Comparison of ENCODE assay signal across 15 cellular contexts in genomic region chr3:182954553-182954952, GRCh38. TPM values are rescaled to one million over a fixed set of nuclear protein-coding genes. Genes with fewer than 3 reads are reported as not detected.
DNase-seq lines count a peak whose midpoint lies in the region; ATAC-seq and TF ChIP-seq lines count a peak whose summit lies in the region.
"Had no signal": no experiment of that assay in that cellular context is flagged by ENCODE, and none has a peak within 500 bp of the region (broad histone marks: within the 10 kb centered on the region; RNA-seq: fewer than 3 reads in every experiment).

No MANE protein-coding gene starts in this region.

- H3K27me3 ChIP-seq in upper lobe of right lung: no peaks in the 10 kb centered on the region
- H3K27me3 ChIP-seq: SJSA1 had no signal

- intact Hi-C loops in upper lobe of right lung (cut with DNase I): no loop called here

- H3K36me3 ChIP-seq in upper lobe of right lung: peaks cover 17% of the 10 kb centered on the region

- no peaks in the 10 kb centered on the region for H3K9me3 ChIP-seq in upper lobe of right lung
- H3K9me3 ChIP-seq: SJSA1, thoracic aorta had no signal

- in situ Hi-C loops in GM13976 (cut with MboI; ENCODE audit: low sequenced_read_pairs, unreplicated experiment): no loop called here

- DNase-seq in GM13976 (ENCODE audit: low spot score) (peak; percentile 44), MV-4-11 (lab: John Stamatoyannopoulos, UW) (peak; percentile 57), NCI-H1930 (lab: John Stamatoyannopoulos, UW) (no peak), mucosa of gallbladder (ENCODE audit: low spot score) (no peak), dedifferentiated amniotic fluid mesenchymal stem cell (ENCODE audit: extremely low spot score) (no peak), upper lobe of right lung (no peak)
- DNase-seq: activated B cell treated with CpG ODN at 0.5 μM for 24 hours, H7, left cardiac atrium, NCI-H2171 treated with DMSO at 0.1 percent for 48 hours had no signal

- H3K27ac ChIP-seq in upper lobe of right lung: no peak overlapping the region
- H3K27ac ChIP-seq: parathyroid adenoma, SJSA1, thoracic aorta had no signal

- ATAC-seq in GM21360 (IDR thresholded peaks at IDR 0.05; ENCODE audit: unreplicated experiment) (peak; percentile 62), HG02981 (IDR thresholded peaks at IDR 0.05; ENCODE audit: unreplicated experiment) (peak; percentile 99), upper lobe of right lung (no peak)
- ATAC-seq: left cardiac atrium had no signal

- TF ChIP-seq CTCF in GM13976 (IDR thresholded peaks at IDR 0.05; ENCODE audit: borderline replicate concordance, control extremely low read depth, extremely low read depth, insufficient read depth, missing control alignments): no peak
- TF ChIP-seq CTCF in upper lobe of right lung (IDR thresholded peaks at IDR 0.05): no peak

- H3K4me3 ChIP-seq in upper lobe of right lung: no peak overlapping the region
- H3K4me3 ChIP-seq: SJSA1, thoracic aorta had no signal

- H3K4me1 ChIP-seq in upper lobe of right lung: no peaks in the 10 kb centered on the region
- H3K4me1 ChIP-seq: parathyroid adenoma, SJSA1 had no signal

RNA-seq across cellular contexts. Expression of gene DCUN1D1, which starts 25.8 kb away (rescaled TPM):
- total RNA-seq in mucosa of gallbladder (45.8 TPM), upper lobe of right lung (49.9 TPM)

Comparison
In these comparisons a context has a peak if more than half of its experiments do, and no peak if none do; other contexts are left out.
1. DNase-seq: peak in GM13976 (single experiment) and MV-4-11 (single experiment); none in NCI-H1930 (0 of 2), mucosa of gallbladder (single experiment), dedifferentiated amniotic fluid mesenchymal stem cell (single experiment) and upper lobe of right lung (single experiment).